26 cellular contexts compared by ENCODE assay signal in the genomic region with DNA sequence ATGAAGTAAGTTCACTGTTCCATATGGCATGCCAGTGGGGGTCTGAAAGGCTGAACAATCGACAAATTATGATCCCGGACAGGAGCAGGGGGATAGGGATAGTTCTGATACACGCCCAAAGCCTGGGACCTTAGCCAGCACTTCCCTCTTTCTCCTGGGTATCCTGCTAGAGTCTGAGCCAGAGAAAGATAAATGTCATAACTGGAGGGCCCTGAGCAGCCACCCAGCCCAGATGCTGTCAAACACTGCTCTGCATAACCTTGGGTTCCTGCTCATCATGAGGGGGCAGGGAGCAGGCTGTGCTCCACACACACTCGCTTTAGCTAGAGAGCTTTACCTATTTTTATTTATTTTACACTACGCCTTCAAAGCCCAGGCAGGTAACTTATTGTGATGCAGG. TPM values are rescaled to one million over a fixed set of nuclear protein-coding genes. Genes with fewer than 3 reads are reported as not detected.
A peak's percentile ranks its signal among the peaks of the same experiment; 100 is the strongest.
DNase-seq lines count a peak whose midpoint lies in the region; ATAC-seq, FAIRE-seq and TF ChIP-seq lines count a peak whose summit lies in the region.
"Had no signal": no experiment of that assay in that cellular context is flagged by ENCODE, and none has a peak within 500 bp of the region (broad histone marks: within the 10 kb centered on the region; RNA-seq: fewer than 3 reads in every experiment).

No MANE protein-coding gene starts in this region.

- H3K4me2 ChIP-seq in astrocyte (ENCODE audit: low read length): peak overlapping the region; percentile 13
- H3K4me2 ChIP-seq in neural progenitor cell: no peak overlapping the region
- H3K4me2 ChIP-seq: hepatocyte had no signal

- no peak overlapping the region for H3K9ac ChIP-seq in astrocyte (ENCODE audit: low read length)
- no peak overlapping the region for H3K9ac ChIP-seq in neural progenitor cell

- FAIRE-seq in astrocyte (lab: Jason Lieb, UNC): no peak
- FAIRE-seq: GM12892, HTR-8/SVneo, islet of Langerhans, pancreas had no signal

- no peaks in the 10 kb centered on the region for H4K20me1 ChIP-seq in astrocyte (ENCODE audit: insufficient read depth, low read length)
- H4K20me1 ChIP-seq in neural progenitor cell (ENCODE audit: low read depth): no peaks in the 10 kb centered on the region

- H3K36me3 ChIP-seq in astrocyte (ENCODE audit: insufficient read depth, low read length) (peaks cover 29% of the 10 kb centered on the region), heart left ventricle (peaks cover 0 to 97% (median 72%) of the 10 kb centered on the region in 9 donors), upper lobe of right lung (peaks cover 95% of the 10 kb centered on the region), neural progenitor cell (no peaks in the 10 kb centered on the region)

- H3F3A ChIP-seq in neural progenitor cell (ENCODE audit: low read depth): no peaks in the 10 kb centered on the region

- intact Hi-C loops in heart left ventricle (cut with DNase I): no loop called here
- intact Hi-C loops in posterior vena cava (cut with DNase I): no loop called here
- intact Hi-C loops in upper lobe of right lung (cut with DNase I): no loop called here

- peaks cover 21% of the 10 kb centered on the region for H3K36me3 Mint-ChIP-seq in astrocyte (ENCODE audit: low read depth, unreplicated experiment)
- H3K36me3 Mint-ChIP-seq in neural progenitor cell: peaks cover 2% of the 10 kb centered on the region

- no peak overlapping the region for H2AFZ ChIP-seq in astrocyte (ENCODE audit: low read depth, low read length)
- no peak overlapping the region for H2AFZ ChIP-seq in neural progenitor cell (replicated peaks)
- H2AFZ ChIP-seq: hepatocyte had no signal

- H3K27me3 ChIP-seq in astrocyte (ENCODE audit: insufficient read depth, low read length): no peaks in the 10 kb centered on the region
- H3K27me3 ChIP-seq in heart left ventricle: no peaks in the 10 kb centered on the region
- H3K27me3 ChIP-seq in upper lobe of right lung: no peaks in the 10 kb centered on the region
- H3K27me3 ChIP-seq in neural progenitor cell: no peaks in the 10 kb centered on the region
- H3K27me3 ChIP-seq: hepatocyte, pancreas, upper lobe of left lung had no signal

- H3K9me3 Mint-ChIP-seq in astrocyte (ENCODE audit: unreplicated experiment): no peaks in the 10 kb centered on the region
- H3K9me3 Mint-ChIP-seq in neural progenitor cell: no peaks in the 10 kb centered on the region
- H3K9me3 Mint-ChIP-seq: activated CD8-positive, alpha-beta T cell treated with anti-CD3 and anti-CD28 coated beads for 36 hours; activated naive CD4-positive, alpha-beta T cell treated with anti-CD3 and anti-CD28 coated beads for 36 hours; activated T-cell treated with anti-CD3 and anti-CD28 coated beads, Interleukin-2, amount 50 U/mL, for 4 hours; endodermal cell; naive thymus-derived CD4-positive, alpha-beta T cell; stimulated activated memory B cell treated with anti-CD40 and anti-IgM and Interleukin-4, amounts not matched to agents 10 μg/mL and 1 μg/mL and 100 μg/mL, for 72 hours had no signal

- H3K4me3 Mint-ChIP-seq in astrocyte (ENCODE audit: unreplicated experiment) (no peak overlapping the region), neural progenitor cell (no peak overlapping the region)
- H3K4me3 Mint-ChIP-seq: activated CD8-positive, alpha-beta T cell treated with anti-CD3 and anti-CD28 coated beads for 36 hours; activated naive CD4-positive, alpha-beta T cell treated with anti-CD3 and anti-CD28 coated beads for 36 hours; activated T-cell treated with anti-CD3 and anti-CD28 coated beads, Interleukin-2, amount 50 U/mL, for 4 hours; endodermal cell; naive thymus-derived CD4-positive, alpha-beta T cell; stimulated activated memory B cell treated with anti-CD40 and anti-IgM and Interleukin-4, amounts not matched to agents 10 μg/mL and 1 μg/mL and 100 μg/mL, for 72 hours had no signal

- DNase-seq in astrocyte (ENCODE audit: low read depth): no peak
- DNase-seq in heart left ventricle: peak in 3 of 5 donors; percentile 32 to 85 (median 63)
- DNase-seq in posterior vena cava (ENCODE audit: low spot score): peak; percentile 79
- DNase-seq in upper lobe of right lung: no peak
- DNase-seq in NCI-H345 (lab: John Stamatoyannopoulos, UW): no peak
- DNase-seq in NCI-H82 (lab: John Stamatoyannopoulos, UW): no peak
- no peak for DNase-seq in neural progenitor cell (ENCODE audit: low spot score)
- DNase-seq: activated CD4-positive, CD25-positive, alpha-beta regulatory T cell; activated CD8-positive, alpha-beta T cell treated with anti-CD3 and anti-CD28 coated beads for 36 hours; activated naive CD4-positive, alpha-beta T cell treated with anti-CD3 and anti-CD28 coated beads for 36 hours; activated T-cell treated with anti-CD3 and anti-CD28 coated beads, Interleukin-2, amount 50 U/mL, for 4 hours; DND-41; endodermal cell; naive thymus-derived CD4-positive, alpha-beta T cell; NCI-H1092; NCI-H2081 treated with DMSO at 0.1 percent for 48 hours; NCI-H510A; T1000; upper lobe of left lung had no signal

- H3K79me2 ChIP-seq in astrocyte (ENCODE audit: insufficient read depth, low read length) (no peaks in the 10 kb centered on the region), neural progenitor cell (ENCODE audit: low read depth) (no peaks in the 10 kb centered on the region)
- H3K79me2 ChIP-seq: hepatocyte had no signal

- H3K4me3 ChIP-seq in astrocyte (ENCODE audit: insufficient read depth, low read depth, low read length) (no peak overlapping the region), heart left ventricle (no peak overlapping the region), upper lobe of right lung (no peak overlapping the region), neural progenitor cell (no peak overlapping the region)
- H3K4me3 ChIP-seq: HAP-1, hepatocyte, pancreas, upper lobe of left lung had no signal

- 39 to 55% (median 45%) methylated on average over 5 of the region's 5 CpGs for WGBS in heart left ventricle, 4 donors

- H3K27ac Mint-ChIP-seq in astrocyte (ENCODE audit: unreplicated experiment): no peak overlapping the region
- no peak overlapping the region for H3K27ac Mint-ChIP-seq in neural progenitor cell
- H3K27ac Mint-ChIP-seq: activated CD8-positive, alpha-beta T cell treated with anti-CD3 and anti-CD28 coated beads for 36 hours; stimulated activated memory B cell treated with anti-CD40 and anti-IgM and Interleukin-4, amounts not matched to agents 10 μg/mL and 1 μg/mL and 100 μg/mL, for 72 hours had no signal

- H3K4me1 ChIP-seq in astrocyte (ENCODE audit: insufficient read depth, low read length) (peaks cover 15% of the 10 kb centered on the region), heart left ventricle (peaks cover 0 to 37% (median 18%) of the 10 kb centered on the region in 12 donors), upper lobe of right lung (peaks cover 6% of the 10 kb centered on the region), neural progenitor cell (no peaks in the 10 kb centered on the region)
- H3K4me1 ChIP-seq: HAP-1, upper lobe of left lung had no signal

- no peak overlapping the region for H3K27ac ChIP-seq in astrocyte (ENCODE audit: low read depth, low read length)
- H3K27ac ChIP-seq in heart left ventricle: peak overlapping the region in 11 of 12 donors; percentile 34 to 89 (median 65)
- peak overlapping the region; percentile 24 for H3K27ac ChIP-seq in upper lobe of right lung
- no peak overlapping the region for H3K27ac ChIP-seq in neural progenitor cell
- H3K27ac ChIP-seq: hepatocyte, pancreas had no signal

- no peak for TF ChIP-seq CTCF in astrocyte (IDR thresholded peaks at IDR 0.05; ENCODE audit: insufficient read depth, low read depth, low read length)
- no peak for TF ChIP-seq CTCF in heart left ventricle (IDR thresholded peaks at IDR 0.05)
- TF ChIP-seq CTCF in upper lobe of right lung (IDR thresholded peaks at IDR 0.05): no peak
- no peak for TF ChIP-seq CTCF in neural progenitor cell (IDR thresholded peaks at IDR 0.05)

- H3K27me3 Mint-ChIP-seq in astrocyte (ENCODE audit: low read depth, unreplicated experiment): no peaks in the 10 kb centered on the region
- peaks cover 8% of the 10 kb centered on the region for H3K27me3 Mint-ChIP-seq in neural progenitor cell (ENCODE audit: insufficient read depth, low read depth)
- H3K27me3 Mint-ChIP-seq: activated CD8-positive, alpha-beta T cell treated with anti-CD3 and anti-CD28 coated beads for 36 hours; naive thymus-derived CD4-positive, alpha-beta T cell; stimulated activated memory B cell treated with anti-CD40 and anti-IgM and Interleukin-4, amounts not matched to agents 10 μg/mL and 1 μg/mL and 100 μg/mL, for 72 hours had no signal

- no peaks in the 10 kb centered on the region for H3K9me3 ChIP-seq in astrocyte (ENCODE audit: insufficient read depth, low read depth, low read length)
- no peaks in the 10 kb centered on the region for H3K9me3 ChIP-seq in heart left ventricle
- H3K9me3 ChIP-seq in upper lobe of right lung: no peaks in the 10 kb centered on the region
- no peaks in the 10 kb centered on the region for H3K9me3 ChIP-seq in neural progenitor cell (ENCODE audit: low read depth)
- H3K9me3 ChIP-seq: HAP-1, pancreas, upper lobe of left lung had no signal

- ATAC-seq in heart left ventricle (peak; percentile 49 to 82 (median 78)), upper lobe of right lung (no peak)
- ATAC-seq: activated CD8-positive, alpha-beta T cell treated with anti-CD3 and anti-CD28 coated beads for 36 hours; activated T-cell treated with anti-CD3 and anti-CD28 coated beads, Interleukin-2, amount 50 U/mL, for 4 hours; naive thymus-derived CD4-positive, alpha-beta T cell; stimulated activated memory B cell treated with anti-CD40 and anti-IgM and Interleukin-4, amounts not matched to agents 10 μg/mL and 1 μg/mL and 100 μg/mL, for 72 hours had no signal

- H3K4me1 Mint-ChIP-seq in astrocyte (ENCODE audit: low read depth, unreplicated experiment) (peaks cover 4% of the 10 kb centered on the region), neural progenitor cell (no peaks in the 10 kb centered on the region)
- H3K4me1 Mint-ChIP-seq: endodermal cell; stimulated activated memory B cell treated with anti-CD40 and anti-IgM and Interleukin-4, amounts not matched to agents 10 μg/mL and 1 μg/mL and 100 μg/mL, for 72 hours had no signal

- no peak for TF ChIP-seq POLR2A in heart left ventricle (IDR thresholded peaks at IDR 0.05)

RNA-seq across cellular contexts. Expression of a gene that starts 12.2 kb away (rescaled TPM):
- total RNA-seq in astrocyte: 32.5 and 33.4 TPM in 2 replicates
- total RNA-seq in heart left ventricle: 10 to 100 TPM in 8 of 9 donors, 1 to 10 TPM in 1; 9.5 to 30.3 (median 14.4) TPM
- polyA plus RNA-seq in heart left ventricle: 10 to 100 TPM in 1 of 2 donors, 1 to 10 TPM in 1; 6.0 to 29.7 TPM
- total RNA-seq in posterior vena cava: 10 to 100 TPM; 27.9 to 30.6 TPM
- 39.2 TPM for total RNA-seq in upper lobe of right lung
- 9.3 and 13.8 TPM in 2 replicates for total RNA-seq in neural progenitor cell (ENCODE audit: low replicate concordance)

RNA-seq across cellular contexts. Expression of a gene that starts 37.0 kb away (rescaled TPM):
- total RNA-seq in astrocyte (36.2 and 39.5 TPM in 2 replicates), heart left ventricle (10 to 100 TPM in 4 of 9 donors, 1 to 10 TPM in 5; 2.5 to 64.6 (median 9.9) TPM), posterior vena cava (100 to 1,000 TPM; 181 to 239 TPM), upper lobe of right lung (20.4 TPM), neural progenitor cell (ENCODE audit: low replicate concordance) (3.1 and 4.6 TPM in 2 replicates)
- polyA plus RNA-seq in heart left ventricle: 10 to 100 TPM; 11.9 to 13.2 TPM

RNA-seq across cellular contexts. Expression of a gene that starts 42.3 kb away (rescaled TPM):
- total RNA-seq in astrocyte (92.0 and 92.6 TPM in 2 replicates), heart left ventricle (10 to 100 TPM; 31.5 to 51.8 (median 38.6) TPM), posterior vena cava (10 to 100 TPM; 42.6 to 48.9 TPM), upper lobe of right lung (67.6 TPM), neural progenitor cell (ENCODE audit: low replicate concordance) (73.0 and 96.4 TPM in 2 replicates)
- 10 to 100 TPM; 21.2 to 42.7 TPM for polyA plus RNA-seq in heart left ventricle

Comparison
In these comparisons a context has a peak if more than half of its experiments do, and no peak if none do; other contexts are left out.
1. DNase-seq: peak in heart left ventricle (3 of 5) and posterior vena cava (single experiment); none in astrocyte (single experiment), upper lobe of right lung (single experiment), NCI-H345 (single experiment), NCI-H82 (single experiment) and neural progenitor cell (single experiment).
2. H3K27ac ChIP-seq: peak in heart left ventricle (11 of 12) and upper lobe of right lung (single experiment); none in astrocyte (single experiment) and neural progenitor cell (single experiment).